In the genomic region with DNA sequence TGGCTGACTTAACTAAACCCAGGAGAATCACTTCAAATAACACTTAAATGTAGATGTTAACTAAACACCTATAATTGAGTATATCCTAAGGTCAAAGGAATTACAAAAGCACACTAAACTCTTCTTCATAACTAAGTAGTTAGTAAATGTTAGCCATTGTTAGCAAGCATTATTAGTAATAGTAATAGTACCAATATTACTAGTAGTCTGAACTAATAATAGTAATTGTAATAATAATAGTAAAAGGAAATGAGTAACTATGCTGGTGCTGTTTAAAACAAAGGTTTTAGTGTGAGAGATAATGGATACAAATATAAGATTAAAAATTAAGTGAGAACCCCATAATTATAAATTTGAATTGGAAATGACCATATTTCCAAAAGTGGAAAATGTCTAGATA, we compare ENCODE assay signal across 10 cellular contexts.
"Had no signal": no experiment of that assay in that cellular context is flagged by ENCODE, and none has a peak within 500 bp of the region (broad histone marks: within the 10 kb centered on the region; RNA-seq: fewer than 3 reads in every experiment).

No MANE protein-coding gene starts in this region.

- ATAC-seq: HCT116, K562 had no signal

- H3K36me3 ChIP-seq: HAP-1 had no signal

- DNase-seq: GM23248, GOT3, H7, HFFc6, IMR-90, KG1 had no signal

- H3K4me3 ChIP-seq: GM23248, HAP-1, K562 had no signal

- H3K27ac ChIP-seq: GM23248 had no signal

- H3K27ac Mint-ChIP-seq: HFFc6 had no signal

- H2AFZ ChIP-seq: GM23248 had no signal

- H3K4me1 ChIP-seq: HAP-1 had no signal

- FAIRE-seq: HTR-8/SVneo, K562 had no signal

- H3K4me3 Mint-ChIP-seq: HFFc6 had no signal

- H3K9ac ChIP-seq: GM23248 had no signal

- H3K9me3 ChIP-seq: HAP-1 had no signal
